25 cellular contexts compared by ENCODE assay signal in the genomic region with DNA sequence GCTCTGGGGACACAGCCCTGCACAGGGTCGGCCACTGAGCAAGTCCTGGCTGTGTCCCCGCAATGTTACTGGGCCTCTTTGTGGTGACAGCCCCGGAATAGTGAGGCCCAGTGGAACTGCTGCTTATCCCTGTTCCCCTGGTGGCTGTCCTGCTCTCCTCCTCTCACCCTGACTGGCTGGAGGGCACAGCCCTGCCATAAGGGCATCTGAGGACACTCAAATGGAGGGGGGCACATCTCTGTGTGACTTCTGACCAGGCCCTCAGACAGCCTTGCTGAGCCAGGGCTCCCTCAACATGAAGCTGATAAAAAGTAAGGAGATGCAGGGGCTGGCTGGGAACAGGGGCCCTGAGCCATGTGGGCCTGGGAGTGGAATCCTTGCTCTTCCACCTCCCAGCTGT.
"Had no signal": no experiment of that assay in that cellular context is flagged by ENCODE, and none has a peak within 500 bp of the region (broad histone marks: within the 10 kb centered on the region; RNA-seq: fewer than 3 reads in every experiment).

No MANE protein-coding gene starts in this region.

- H3K36me3 ChIP-seq: ovary, stomach, thoracic aorta, thyroid gland, tibial nerve, upper lobe of left lung, vagina had no signal

- H3K27me3 ChIP-seq: ovary, thyroid gland, tibial nerve, upper lobe of left lung, vagina had no signal

- H3K4me1 ChIP-seq: parathyroid adenoma, psoas muscle, stomach, thyroid gland, tibial nerve, upper lobe of left lung, vagina had no signal

- H3K4me3 ChIP-seq: ovary, psoas muscle, skin epidermis, smooth muscle cell, stomach, thoracic aorta, thyroid gland, tibial nerve, upper lobe of left lung, vagina had no signal

- H3K27ac ChIP-seq: ovary, parathyroid adenoma, psoas muscle, skin epidermis, stomach, thoracic aorta, thyroid gland, tibial nerve, upper lobe of left lung, vagina had no signal

- DNase-seq: naive B cell; naive thymus-derived CD8-positive, alpha-beta T cell; nephron progenitor cell; occipital lobe; ovary; psoas muscle; right cardiac atrium; stimulated activated CD4-positive, alpha-beta T cell treated with anti-CD3 and anti-CD28 coated beads, Interleukin-15, amount 100 ng/mL, for 24 hours; stimulated activated CD4-positive, alpha-beta T cell treated with anti-CD3 and anti-CD28 coated beads, Interleukin-2, amount 100 ng/mL, for 24 hours; stimulated activated CD4-positive, alpha-beta T cell treated with anti-CD3 and anti-CD28 coated beads, Interleukin-2, amount 100 ng/mL, for 48 hours; stimulated activated CD4-positive, alpha-beta T cell treated with anti-CD3 and anti-CD28 coated beads, Interleukin-4, amount 100 ng/mL, for 24 hours; stimulated activated naive B cell treated with anti-CD40 and anti-IgM and Interleukin-4, amounts not matched to agents 10 μg/mL and 1 μg/mL and 100 μg/mL, for 72 hours; stimulated activated naive CD4-positive, alpha-beta T cell treated with Interleukin-2 at 50 U/mL for 16 hours; stomach; thyroid gland; trophoblast cell had no signal

- H3K9me3 ChIP-seq: ovary, psoas muscle, thoracic aorta, thyroid gland, vagina had no signal

- ATAC-seq: naive thymus-derived CD8-positive, alpha-beta T cell; psoas muscle; right cardiac atrium; sciatic nerve; stimulated activated effector memory CD8-positive, alpha-beta T cell treated with anti-CD3 and anti-CD28 coated beads, Interleukin-12 subunit alpha, Interleukin-12 subunit beta, amount 100 ng/mL, for 72 hours; stimulated activated naive B cell treated with anti-CD40 and anti-IgM and Interleukin-4, amounts not matched to agents 10 μg/mL and 1 μg/mL and 100 μg/mL, for 72 hours had no signal
